ENCODE assay signal across 7 cellular contexts in the genomic region with DNA sequence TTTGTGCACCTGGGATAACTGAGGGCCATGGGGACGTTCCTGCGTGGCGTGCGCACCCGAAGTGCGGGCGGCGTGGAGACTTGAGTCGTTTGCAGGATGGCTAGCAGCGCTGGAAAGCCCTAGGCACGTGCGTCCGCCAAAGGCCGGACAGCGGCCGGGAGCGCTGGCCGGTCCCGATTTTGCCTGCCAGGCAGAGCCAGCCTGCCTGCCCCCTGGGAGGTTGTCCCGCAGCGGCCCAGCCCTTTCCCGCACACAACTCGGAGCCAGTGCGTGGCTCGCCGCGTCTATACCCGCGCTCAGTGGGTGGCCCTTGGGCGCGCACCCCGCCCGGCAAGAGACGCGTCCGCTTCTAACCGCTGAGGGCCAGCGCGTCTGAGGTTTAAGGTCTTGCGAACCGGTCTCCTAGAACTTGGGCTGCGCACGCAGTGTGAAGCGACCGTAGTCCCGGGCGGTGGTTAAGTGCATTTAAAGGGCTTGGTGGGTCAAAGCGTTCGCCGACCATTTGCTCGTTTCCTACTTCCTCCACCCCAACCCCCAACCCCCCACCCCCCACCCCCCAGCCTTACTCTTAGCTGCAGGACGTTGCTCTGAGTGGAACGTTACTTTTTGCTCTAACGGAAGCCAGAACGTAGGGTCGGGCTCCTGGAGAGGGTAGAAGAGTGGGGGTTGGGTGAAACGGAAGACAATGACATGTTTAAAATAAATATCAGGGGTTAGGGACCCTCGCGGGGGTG. TPM values are rescaled to one million over a fixed set of nuclear protein-coding genes. Genes with fewer than 3 reads are reported as not detected.
DNase-seq lines count a peak whose midpoint lies in the region; ATAC-seq and TF ChIP-seq lines count a peak whose summit lies in the region.

No MANE protein-coding gene starts in this region.

- H3K56ac ChIP-seq in IMR-90 (ENCODE audit: extremely low read depth, insufficient read depth, low read length), result no peak overlapping the region

- H3K9me1 ChIP-seq in IMR-90 (ENCODE audit: insufficient read depth, low read length), result peaks cover 7% of the 10 kb centered on the region; the same call in 1 of the 2 replicates

- H3K36me3 ChIP-seq in IMR-90 (ENCODE audit: control insufficient read depth, insufficient read depth, low read length), result no peaks in the 10 kb centered on the region
- no peaks in the 10 kb centered on the region for H3K36me3 ChIP-seq in breast epithelium

- peak overlapping the region; percentile 58 for H3K4me3 ChIP-seq in IMR-90 (ENCODE audit: insufficient read depth, low read depth, low read length)
- H3K4me3 ChIP-seq in breast epithelium, result peak overlapping the region; percentile 47 to 70 (median 63)

- no TSS peak for BruUV-seq in IMR-90 (replicated peaks; lab: Mats Ljungman, UMichigan)

- intact Hi-C loops in IMR-90 (cut with micrococcal nuclease) (loop anchor here (1.0 kb wide), 1 partner anchor 327 kb away; no protein-coding TSS in a partner anchor), breast epithelium (cut with DNase I; ENCODE audit: low total_unique reads) (no loop called here)

- peaks cover 2% of the 10 kb centered on the region; the same call in 1 of the 2 replicates for H3K4me1 ChIP-seq in IMR-90 (ENCODE audit: control insufficient read depth, insufficient read depth, low read length)
- H3K4me1 ChIP-seq in breast epithelium, result no peaks in the 10 kb centered on the region

- 0 out of 2 replicates have a peak overlapping the region, but pooled peaks have one; percentile 32 for H2BK120ac ChIP-seq in IMR-90 (ENCODE audit: low read depth, low read length)

- H3K9ac ChIP-seq in IMR-90 (ENCODE audit: low read depth, low read length), result peak overlapping the region; percentile 50

- H2BK5ac ChIP-seq in IMR-90 (ENCODE audit: low read depth, low read length, poor library complexity, severe bottlenecking), result no peak overlapping the region

- CTCF ChIA-PET in IMR-90 (lab: Yijun Ruan, JAX), result interaction anchor here (1.0 kb wide), 1 partner anchor 32 kb away, joined by 5 read pairs; no protein-coding TSS in a partner anchor

- peak overlapping the region; percentile 46 to 75; a peak in 2 of 4 replicates for H4K8ac ChIP-seq in IMR-90 (ENCODE audit: low read depth in 2 of 2, low read length in 2 of 2)

- H2AK5ac ChIP-seq in IMR-90 (ENCODE audit: low read depth, low read length), result no peak overlapping the region

- no peaks in the 10 kb centered on the region for H3K9me3 ChIP-seq in IMR-90 (ENCODE audit: control insufficient read depth, insufficient read depth, low read length)
- no peaks in the 10 kb centered on the region for H3K9me3 ChIP-seq in breast epithelium

- dilution Hi-C loops in IMR-90 (cut with HindIII; ENCODE audit: low sequenced_read_pairs, unreplicated experiment), result no loop called here

- H4K91ac ChIP-seq in IMR-90 (ENCODE audit: insufficient read depth, low read depth, low read length), result peak overlapping the region; percentile 8; the same call in 1 of the 2 replicates

- peak overlapping the region; percentile 96 for H2AFZ ChIP-seq in IMR-90 (replicated peaks; ENCODE audit: low read length, poor library complexity)

- peak overlapping the region; percentile 76 for H3K4me2 ChIP-seq in IMR-90 (ENCODE audit: low read depth, low read length)

- H3K27ac ChIP-seq in IMR-90 (ENCODE audit: insufficient read depth, low read length) (peak overlapping the region; percentile 18), breast epithelium (peak overlapping the region; percentile 8 to 40)

- no peaks in the 10 kb centered on the region for H4K20me1 ChIP-seq in IMR-90 (ENCODE audit: insufficient read depth, low read length)

- H2BK20ac ChIP-seq in IMR-90 (ENCODE audit: low read depth, low read length), result no peak overlapping the region

- H2AK9ac ChIP-seq in IMR-90 (replicated peaks; ENCODE audit: low read depth, low read length, poor library complexity), result peak overlapping the region; percentile 87

- H3K27me3 ChIP-seq in IMR-90 (ENCODE audit: control insufficient read depth, insufficient read depth, low read length), result peaks cover 7% of the 10 kb centered on the region
- H3K27me3 ChIP-seq in breast epithelium, result peaks cover 0 to 47% of the 10 kb centered on the region in 2 donors

- WGBS in IMR-90 (ENCODE audit: extremely low coverage in 2 of 2, insufficient read length in 1 of 2), 2 experiments, result 0% methylated on average over 24 of the region's 59 CpGs; no CpG with 5 or more reads in 1 of the 2 experiments

- in situ Hi-C loops in IMR-90 (cut with MboI; ENCODE audit: low sequenced_read_pairs) (loop anchor here (25.0 kb wide), 1 partner anchor 318 kb away; no protein-coding TSS in a partner anchor), SK-MEL-5 (cut with HindIII; ENCODE audit: low pct_unique_long_range_greater_than_20kb, low sequenced_read_pairs) (no loop called here)

- POLR2A ChIA-PET in IMR-90 (lab: Charles Lee; ENCODE audit: unreplicated experiment), result no interaction called here

- peak overlapping the region; percentile 40 for H3K4ac ChIP-seq in IMR-90 (ENCODE audit: low read depth, low read length)

- peak; percentile 66 for DNase-seq in GF-D8 (lab: John Stamatoyannopoulos, UW)
- peak; percentile 60 for DNase-seq in IMR-90
- DNase-seq in SK-MEL-5 (ENCODE audit: low read depth, low spot score), result peak; percentile 45
- peak in 1 of 2 donors; percentile 19 for DNase-seq in breast epithelium (ENCODE audit: low spot score in 2 of 2)
- DNase-seq in kidney glomerular epithelial cell (lab: John Stamatoyannopoulos, UW), result peak; percentile 49
- peak; percentile 17 to 27 for DNase-seq in stimulated activated CD4-positive, alpha-beta T cell treated with anti-CD3 and anti-CD28 coated beads, Interleukin-4, amount 100 ng/mL, for 48 hours (ENCODE audit: low read depth in 2 of 2)

- TF ChIP-seq POLR2A in IMR-90 (IDR thresholded peaks at IDR 0.05; ENCODE audit: low read depth, low read length), result no peak
- no peak for TF ChIP-seq POLR2A in breast epithelium (IDR thresholded peaks at IDR 0.05)

- no peak overlapping the region for H2BK15ac ChIP-seq in IMR-90 (ENCODE audit: low read depth, low read length)

- no peak for TF ChIP-seq RAD21 in IMR-90 (IDR thresholded peaks at IDR 0.05; ENCODE audit: low read length)

- H3K14ac ChIP-seq in IMR-90 (replicated peaks; ENCODE audit: low read depth, low read length), result peak overlapping the region; percentile 25; the same call in 1 of the 2 replicates

- H3K23ac ChIP-seq in IMR-90 (ENCODE audit: low read depth, low read length), result peak overlapping the region; percentile 74

- no peak overlapping the region for H4K5ac ChIP-seq in IMR-90 (ENCODE audit: low read depth, low read length)

- TF ChIP-seq CTCF in IMR-90 (conservative IDR thresholded peaks at IDR 0.05; ENCODE audit: low read depth, low read length) (no peak), breast epithelium (IDR thresholded peaks at IDR 0.05) (no peak)

- ATAC-seq in GM21576 (IDR thresholded peaks at IDR 0.05; ENCODE audit: unreplicated experiment), result peak; percentile 23
- ATAC-seq in IMR-90 (ENCODE audit: low read depth), result peak; percentile 76

- H3K79me1 ChIP-seq in IMR-90 (ENCODE audit: low read depth in 1 of 2, low read length in 2 of 2), result peaks cover 16 to 29% of the 10 kb centered on the region in 2 experiments

- H3K18ac ChIP-seq in IMR-90 (ENCODE audit: low read depth, low read length), result no peak overlapping the region

TF ChIP-seq in IMR-90, 13 proteins besides CTCF, POLR2A, EP300 and RAD21:
- TF ChIP-seq MXI1 (IDR thresholded peaks at IDR 0.05; ENCODE audit: borderline replicate concordance, low read depth, low read length), result peak; percentile 69; the same call in 1 of the 2 replicates
- TF ChIP-seq FOS (IDR thresholded peaks at IDR 0.05; ENCODE audit: low read depth, low read length), result no peak
- TF ChIP-seq BHLHE40 (IDR thresholded peaks at IDR 0.05; ENCODE audit: low read depth, low read length), result peak; percentile 78

RNA-seq across cellular contexts. Expression of gene CDCA7, which starts 0.6 kb away (rescaled TPM):
- total RNA-seq in IMR-90 (2012; rRNA removed), result 11.4 and 12.0 TPM in 2 replicates
- 17.8 and 18.7 TPM in 2 replicates for polyA plus RNA-seq in IMR-90 (2012; rRNA removed)
- polyA plus RNA-seq in IMR-90 (2012; cell fraction: cytosol; rRNA removed), result 5.8 and 12.7 TPM in 2 replicates
- 8.5 and 22.5 TPM in 2 replicates for polyA plus RNA-seq in IMR-90 (2012; cell fraction: nucleus; rRNA removed; ENCODE audit: low replicate concordance)
- 19.7 and 20.8 TPM in 2 replicates for total RNA-seq in SK-MEL-5 (2014; rRNA removed; shearing (Covaris generic))
- 40.7 and 44.5 TPM in 2 replicates for polyA plus RNA-seq in SK-MEL-5 (2015; cell fraction: cytosol; rRNA removed)
- polyA plus RNA-seq in SK-MEL-5 (2015; cell fraction: nucleus; rRNA removed), result 236 and 289 TPM in 2 replicates
- total RNA-seq in breast epithelium, result 1 to 10 TPM in 2 of 3 donors, under 1 TPM in 1; 0.16 to 3.2 (median 2.3) TPM
